2 cellular contexts compared by ENCODE assay signal in genomic region chr19:34428549-34429285, GRCh38.
TF ChIP-seq lines count a peak whose summit lies in the region.

No MANE protein-coding gene starts in this region.

TF ChIP-seq in SK-N-SH, 30 proteins besides CTCF, POLR2A, EP300 and RAD21:
- TF ChIP-seq TCF12 (IDR thresholded peaks at IDR 0.05) = no peak
- no peak for TF ChIP-seq JUND (IDR thresholded peaks at IDR 0.05)
- TF ChIP-seq TAF1 (IDR thresholded peaks at IDR 0.05; ENCODE audit: borderline replicate concordance, low read depth, low read length) = no peak
- TF ChIP-seq, protein P1, sequence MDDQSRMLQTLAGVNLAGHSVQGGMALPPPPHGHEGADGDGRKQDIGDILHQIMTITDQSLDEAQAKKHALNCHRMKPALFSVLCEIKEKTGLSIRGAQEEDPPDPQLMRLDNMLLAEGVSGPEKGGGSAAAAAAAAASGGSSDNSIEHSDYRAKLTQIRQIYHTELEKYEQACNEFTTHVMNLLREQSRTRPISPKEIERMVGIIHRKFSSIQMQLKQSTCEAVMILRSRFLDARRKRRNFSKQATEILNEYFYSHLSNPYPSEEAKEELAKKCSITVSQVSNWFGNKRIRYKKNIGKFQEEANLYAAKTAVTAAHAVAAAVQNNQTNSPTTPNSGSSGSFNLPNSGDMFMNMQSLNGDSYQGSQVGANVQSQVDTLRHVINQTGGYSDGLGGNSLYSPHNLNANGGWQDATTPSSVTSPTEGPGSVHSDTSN (IDR thresholded peaks at IDR 0.05) = no peak
- 0 out of 2 replicates have a peak, but pooled peaks have one; percentile 3 for TF ChIP-seq YY1 (IDR thresholded peaks at IDR 0.05; ENCODE audit: low read depth)
- no peak for TF ChIP-seq FOSL2 (IDR thresholded peaks at IDR 0.05; ENCODE audit: borderline replicate concordance, low read depth)
- peak; percentile 79; the same call in 1 of the 2 replicates for TF ChIP-seq MXI1 (IDR thresholded peaks at IDR 0.05; ENCODE audit: low read depth, low read length)

TF ChIP-seq in HepG2, 621 proteins besides CTCF, POLR2A, EP300 and RAD21 (continues in another document):
- peak; percentile 17 for TF ChIP-seq RBM39 (IDR thresholded peaks at IDR 0.05; ENCODE audit: low read depth, low read length, poor library complexity, severe bottlenecking)
- TF ChIP-seq MTF2 (CRISPR knock-in tag; IDR thresholded peaks at IDR 0.05; ENCODE audit: borderline replicate concordance) = no peak
- peak; percentile 59; the same call in 1 of the 2 replicates for TF ChIP-seq ZNF780A (CRISPR knock-in tag; IDR thresholded peaks at IDR 0.05)
- TF ChIP-seq ZNF703 (CRISPR knock-in tag; IDR thresholded peaks at IDR 0.05; ENCODE audit: borderline replicate concordance) = no peak
- peak; percentile 52; the same call in 1 of the 2 replicates for TF ChIP-seq ZNF770 (CRISPR knock-in tag; IDR thresholded peaks at IDR 0.05)
- TF ChIP-seq, protein P2, sequence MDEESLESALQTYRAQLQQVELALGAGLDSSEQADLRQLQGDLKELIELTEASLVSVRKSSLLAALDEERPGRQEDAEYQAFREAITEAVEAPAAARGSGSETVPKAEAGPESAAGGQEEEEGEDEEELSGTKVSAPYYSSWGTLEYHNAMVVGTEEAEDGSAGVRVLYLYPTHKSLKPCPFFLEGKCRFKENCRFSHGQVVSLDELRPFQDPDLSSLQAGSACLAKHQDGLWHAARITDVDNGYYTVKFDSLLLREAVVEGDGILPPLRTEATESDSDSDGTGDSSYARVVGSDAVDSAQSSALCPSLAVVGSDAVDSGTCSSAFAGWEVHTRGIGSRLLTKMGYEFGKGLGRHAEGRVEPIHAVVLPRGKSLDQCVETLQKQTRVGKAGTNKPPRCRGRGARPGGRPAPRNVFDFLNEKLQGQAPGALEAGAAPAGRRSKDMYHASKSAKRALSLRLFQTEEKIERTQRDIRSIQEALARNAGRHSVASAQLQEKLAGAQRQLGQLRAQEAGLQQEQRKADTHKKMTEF (CRISPR knock-in tag; IDR thresholded peaks at IDR 0.05) = no peak
- TF ChIP-seq YEATS4 (CRISPR knock-in tag; IDR thresholded peaks at IDR 0.05; ENCODE audit: borderline replicate concordance) = peak; percentile 17; the same call in 1 of the 2 replicates
- TF ChIP-seq ERF (CRISPR knock-in tag; IDR thresholded peaks at IDR 0.05) = no peak
- peak; percentile 91 for TF ChIP-seq ASH2L (IDR thresholded peaks at IDR 0.05; ENCODE audit: insufficient read length, low read depth, low read length)
- TF ChIP-seq RNF219 (CRISPR knock-in tag; IDR thresholded peaks at IDR 0.05) = 0 out of 2 replicates have a peak, but pooled peaks have one; percentile 45
- TF ChIP-seq, protein P3, sequence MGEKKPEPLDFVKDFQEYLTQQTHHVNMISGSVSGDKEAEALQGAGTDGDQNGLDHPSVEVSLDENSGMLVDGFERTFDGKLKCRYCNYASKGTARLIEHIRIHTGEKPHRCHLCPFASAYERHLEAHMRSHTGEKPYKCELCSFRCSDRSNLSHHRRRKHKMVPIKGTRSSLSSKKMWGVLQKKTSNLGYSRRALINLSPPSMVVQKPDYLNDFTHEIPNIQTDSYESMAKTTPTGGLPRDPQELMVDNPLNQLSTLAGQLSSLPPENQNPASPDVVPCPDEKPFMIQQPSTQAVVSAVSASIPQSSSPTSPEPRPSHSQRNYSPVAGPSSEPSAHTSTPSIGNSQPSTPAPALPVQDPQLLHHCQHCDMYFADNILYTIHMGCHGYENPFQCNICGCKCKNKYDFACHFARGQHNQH (CRISPR knock-in tag; IDR thresholded peaks at IDR 0.05) = 0 out of 2 replicates have a peak, but pooled peaks have one; percentile 38
- TF ChIP-seq ZFYVE20 (CRISPR knock-in tag; IDR thresholded peaks at IDR 0.05; ENCODE audit: borderline replicate concordance, low read depth) = no peak
- TF ChIP-seq ZNF337 (CRISPR knock-in tag; IDR thresholded peaks at IDR 0.05; ENCODE audit: borderline replicate concordance, low read depth) = no peak
- TF ChIP-seq ZFP91 (CRISPR knock-in tag; IDR thresholded peaks at IDR 0.05; ENCODE audit: borderline replicate concordance) = peak; percentile 34; the same call in 1 of the 2 replicates
- 0 out of 2 replicates have a peak, but pooled peaks have one; percentile 43 for TF ChIP-seq ZNF253 (CRISPR knock-in tag; IDR thresholded peaks at IDR 0.05; ENCODE audit: borderline replicate concordance)
- TF ChIP-seq ELF3 (CRISPR knock-in tag; IDR thresholded peaks at IDR 0.05) = 0 out of 2 replicates have a peak, but pooled peaks have one; percentile 3
- TF ChIP-seq EED (CRISPR knock-in tag; IDR thresholded peaks at IDR 0.05) = no peak
- TF ChIP-seq TSC22D2 (CRISPR knock-in tag; IDR thresholded peaks at IDR 0.05; ENCODE audit: borderline replicate concordance) = no peak
- TF ChIP-seq SOX5 (CRISPR knock-in tag; IDR thresholded peaks at IDR 0.05; ENCODE audit: borderline replicate concordance) = no peak
- TF ChIP-seq HOXA9 (CRISPR knock-in tag; IDR thresholded peaks at IDR 0.05; ENCODE audit: borderline replicate concordance) = peak; percentile 76; the same call in 1 of the 2 replicates
- peak; percentile 52; the same call in 1 of the 2 replicates for TF ChIP-seq DMAP1 (CRISPR knock-in tag; IDR thresholded peaks at IDR 0.05)
- TF ChIP-seq ZNF615 (CRISPR knock-in tag; IDR thresholded peaks at IDR 0.05; ENCODE audit: borderline replicate concordance) = 0 out of 2 replicates have a peak, but pooled peaks have one; percentile 68
- TF ChIP-seq ZSCAN31 (CRISPR knock-in tag; IDR thresholded peaks at IDR 0.05; ENCODE audit: low read depth) = 0 out of 2 replicates have a peak, but pooled peaks have one; percentile 6
- TF ChIP-seq ZNF589 (CRISPR knock-in tag; conservative IDR thresholded peaks at IDR 0.05) = peak; percentile 74
- no peak for TF ChIP-seq MIER3 (CRISPR knock-in tag; IDR thresholded peaks at IDR 0.05; ENCODE audit: borderline replicate concordance)
- peak; percentile 15; the same call in 1 of the 2 replicates for TF ChIP-seq ZNF691 (CRISPR knock-in tag; IDR thresholded peaks at IDR 0.05; ENCODE audit: borderline replicate concordance, low read depth)
- TF ChIP-seq ZNF768 (CRISPR knock-in tag; IDR thresholded peaks at IDR 0.05) = no peak; the same call in 1 of the 2 replicates
- TF ChIP-seq ZNF773 (CRISPR knock-in tag; IDR thresholded peaks at IDR 0.05; ENCODE audit: borderline replicate concordance) = peak; percentile 11; the same call in 1 of the 2 replicates
- TF ChIP-seq ZNF121 (CRISPR knock-in tag; IDR thresholded peaks at IDR 0.05) = 0 out of 2 replicates have a peak, but pooled peaks have one; percentile 10
- TF ChIP-seq HNRNPLL (IDR thresholded peaks at IDR 0.05; ENCODE audit: low read depth, low read length, poor library complexity, severe bottlenecking) = peak; percentile 2
- no peak for TF ChIP-seq KLF6 (CRISPR knock-in tag; IDR thresholded peaks at IDR 0.05)
- 0 out of 2 replicates have a peak, but pooled peaks have one; percentile 25 for TF ChIP-seq GFI1 (CRISPR knock-in tag; IDR thresholded peaks at IDR 0.05; ENCODE audit: borderline replicate concordance)
- TF ChIP-seq KDM1A (CRISPR knock-in tag; IDR thresholded peaks at IDR 0.05) = no peak
- TF ChIP-seq, protein P4, sequence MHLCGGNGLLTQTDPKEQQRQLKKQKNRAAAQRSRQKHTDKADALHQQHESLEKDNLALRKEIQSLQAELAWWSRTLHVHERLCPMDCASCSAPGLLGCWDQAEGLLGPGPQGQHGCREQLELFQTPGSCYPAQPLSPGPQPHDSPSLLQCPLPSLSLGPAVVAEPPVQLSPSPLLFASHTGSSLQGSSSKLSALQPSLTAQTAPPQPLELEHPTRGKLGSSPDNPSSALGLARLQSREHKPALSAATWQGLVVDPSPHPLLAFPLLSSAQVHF (CRISPR knock-in tag; IDR thresholded peaks at IDR 0.05) = peak; percentile 70; the same call in 1 of the 2 replicates
- TF ChIP-seq ZNF607 (CRISPR knock-in tag; IDR thresholded peaks at IDR 0.05; ENCODE audit: borderline replicate concordance) = 0 out of 2 replicates have a peak, but pooled peaks have one; percentile 5
- peak; percentile 82 for TF ChIP-seq ZFY (CRISPR knock-in tag; IDR thresholded peaks at IDR 0.05)
- TF ChIP-seq, protein P5, sequence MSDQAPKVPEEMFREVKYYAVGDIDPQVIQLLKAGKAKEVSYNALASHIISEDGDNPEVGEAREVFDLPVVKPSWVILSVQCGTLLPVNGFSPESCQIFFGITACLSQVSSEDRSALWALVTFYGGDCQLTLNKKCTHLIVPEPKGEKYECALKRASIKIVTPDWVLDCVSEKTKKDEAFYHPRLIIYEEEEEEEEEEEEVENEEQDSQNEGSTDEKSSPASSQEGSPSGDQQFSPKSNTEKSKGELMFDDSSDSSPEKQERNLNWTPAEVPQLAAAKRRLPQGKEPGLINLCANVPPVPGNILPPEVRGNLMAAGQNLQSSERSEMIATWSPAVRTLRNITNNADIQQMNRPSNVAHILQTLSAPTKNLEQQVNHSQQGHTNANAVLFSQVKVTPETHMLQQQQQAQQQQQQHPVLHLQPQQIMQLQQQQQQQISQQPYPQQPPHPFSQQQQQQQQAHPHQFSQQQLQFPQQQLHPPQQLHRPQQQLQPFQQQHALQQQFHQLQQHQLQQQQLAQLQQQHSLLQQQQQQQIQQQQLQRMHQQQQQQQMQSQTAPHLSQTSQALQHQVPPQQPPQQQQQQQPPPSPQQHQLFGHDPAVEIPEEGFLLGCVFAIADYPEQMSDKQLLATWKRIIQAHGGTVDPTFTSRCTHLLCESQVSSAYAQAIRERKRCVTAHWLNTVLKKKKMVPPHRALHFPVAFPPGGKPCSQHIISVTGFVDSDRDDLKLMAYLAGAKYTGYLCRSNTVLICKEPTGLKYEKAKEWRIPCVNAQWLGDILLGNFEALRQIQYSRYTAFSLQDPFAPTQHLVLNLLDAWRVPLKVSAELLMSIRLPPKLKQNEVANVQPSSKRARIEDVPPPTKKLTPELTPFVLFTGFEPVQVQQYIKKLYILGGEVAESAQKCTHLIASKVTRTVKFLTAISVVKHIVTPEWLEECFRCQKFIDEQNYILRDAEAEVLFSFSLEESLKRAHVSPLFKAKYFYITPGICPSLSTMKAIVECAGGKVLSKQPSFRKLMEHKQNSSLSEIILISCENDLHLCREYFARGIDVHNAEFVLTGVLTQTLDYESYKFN (CRISPR knock-in tag; conservative IDR thresholded peaks at IDR 0.05) = 0 out of 2 replicates have a peak, but pooled peaks have one; percentile 0
- TF ChIP-seq FOXP4 (CRISPR knock-in tag; IDR thresholded peaks at IDR 0.05) = no peak
- TF ChIP-seq ZNF598 (CRISPR knock-in tag; IDR thresholded peaks at IDR 0.05; ENCODE audit: borderline replicate concordance) = no peak
- peak; percentile 50; the same call in 1 of the 2 replicates for TF ChIP-seq GABPB1 (CRISPR knock-in tag; IDR thresholded peaks at IDR 0.05)
- TF ChIP-seq ATF1 (CRISPR knock-in tag; IDR thresholded peaks at IDR 0.05) = no peak
